8 cellular contexts compared by ENCODE assay signal in genomic region chr7:22855049-22855392, GRCh38. TPM values are rescaled to one million over a fixed set of nuclear protein-coding genes. Genes with fewer than 3 reads are reported as not detected.
A peak's percentile ranks its signal among the peaks of the same experiment; 100 is the strongest.
DNase-seq lines count a peak whose midpoint lies in the region; ATAC-seq and TF ChIP-seq lines count a peak whose summit lies in the region.

No MANE protein-coding gene starts in this region.

- CTCF ChIA-PET in activated CD4-positive, alpha-beta memory T cell treated with anti-CD3 and anti-CD28 coated beads, Interleukin-2, amount 10 ng/mL, durations not matched to agents 7 days and 5 days (lab: Charles Lee) = interaction anchor here (0.7 to 2.8 kb wide), 8 partner anchors 12 to 252 kb away, joined by 3 to 21 read pairs (median 3); no protein-coding TSS in a partner anchor

- H3K4me1 Mint-ChIP-seq in activated CD4-positive, alpha-beta memory T cell treated with anti-CD3 and anti-CD28 coated beads, Interleukin-2, amount 10 ng/mL, durations not matched to agents 7 days and 5 days = peaks cover 43% of the 10 kb centered on the region

- H3K36me3 ChIP-seq in kidney epithelial cell (ENCODE audit: control insufficient read depth, insufficient read depth, low read length) (no peaks in the 10 kb centered on the region), urinary bladder (ENCODE audit: insufficient read depth) (no peaks in the 10 kb centered on the region)

- no peak for DNase-seq in activated CD4-positive, alpha-beta memory T cell treated with anti-CD3 and anti-CD28 coated beads, Interleukin-2, amount 10 ng/mL, durations not matched to agents 7 days and 5 days
- DNase-seq in kidney epithelial cell (ENCODE audit: low read depth) = no peak
- no peak for DNase-seq in NCI-H524 (lab: John Stamatoyannopoulos, UW)

- H3K4me3 Mint-ChIP-seq in activated CD4-positive, alpha-beta memory T cell treated with anti-CD3 and anti-CD28 coated beads, Interleukin-2, amount 10 ng/mL, durations not matched to agents 7 days and 5 days = peak overlapping the region; percentile 92

- peak overlapping the region; percentile 86 for H3K27ac Mint-ChIP-seq in activated CD4-positive, alpha-beta memory T cell treated with anti-CD3 and anti-CD28 coated beads, Interleukin-2, amount 10 ng/mL, durations not matched to agents 7 days and 5 days

- peaks cover 3% of the 10 kb centered on the region for H3K27me3 Mint-ChIP-seq in activated CD4-positive, alpha-beta memory T cell treated with anti-CD3 and anti-CD28 coated beads, Interleukin-2, amount 10 ng/mL, durations not matched to agents 7 days and 5 days

- TF ChIP-seq CTCF in 22Rv1 (IDR thresholded peaks at IDR 0.05) = no peak
- no peak for TF ChIP-seq CTCF in kidney epithelial cell (IDR thresholded peaks at IDR 0.05; ENCODE audit: insufficient read depth, low read length, poor library complexity, severe bottlenecking)

- WGBS in urinary bladder = 48% methylated on average over 9 of the region's 9 CpGs

- no peaks in the 10 kb centered on the region for H3K9me3 Mint-ChIP-seq in activated CD4-positive, alpha-beta memory T cell treated with anti-CD3 and anti-CD28 coated beads, Interleukin-2, amount 10 ng/mL, durations not matched to agents 7 days and 5 days

- peaks cover 35% of the 10 kb centered on the region for H3K36me3 Mint-ChIP-seq in activated CD4-positive, alpha-beta memory T cell treated with anti-CD3 and anti-CD28 coated beads, Interleukin-2, amount 10 ng/mL, durations not matched to agents 7 days and 5 days (ENCODE audit: low read depth)

- H3K27ac ChIP-seq in 22Rv1 (peak overlapping the region; percentile 76), urinary bladder (ENCODE audit: low read depth) (peak overlapping the region; percentile 87)

- no peaks in the 10 kb centered on the region for H3K4me1 ChIP-seq in urinary bladder (ENCODE audit: insufficient read depth)

- H3K4me3 ChIP-seq in kidney epithelial cell (ENCODE audit: low read depth, low read length) = peak overlapping the region; percentile 62
- peak overlapping the region; percentile 58 for H3K4me3 ChIP-seq in urinary bladder (ENCODE audit: low read depth, low read length)

- POLR2A ChIA-PET in activated CD4-positive, alpha-beta memory T cell treated with anti-CD3 and anti-CD28 coated beads, Interleukin-2, amount 10 ng/mL, durations not matched to agents 7 days and 5 days (lab: Charles Lee) = interaction anchor here (0.9 to 2.4 kb wide), 4 partner anchors 12 to 162 kb away, joined by 3 to 8 read pairs (median 4); no protein-coding TSS in a partner anchor

- no peaks in the 10 kb centered on the region for H3K27me3 ChIP-seq in kidney epithelial cell (ENCODE audit: control insufficient read depth, insufficient read depth, low read length)

- peak; percentile 13 for ATAC-seq in GM21515 (IDR thresholded peaks at IDR 0.05; ENCODE audit: unreplicated experiment)
- no peak for ATAC-seq in HG03342 (IDR thresholded peaks at IDR 0.05; ENCODE audit: unreplicated experiment)
- no peak for ATAC-seq in HG03097 (IDR thresholded peaks at IDR 0.05; ENCODE audit: low FRiP score, unreplicated experiment)

RNA-seq across cellular contexts. Expression of gene TOMM7, which starts 32.4 kb away (rescaled TPM):
- total RNA-seq in activated CD4-positive, alpha-beta memory T cell treated with anti-CD3 and anti-CD28 coated beads, Interleukin-2, amount 10 ng/mL, durations not matched to agents 7 days and 5 days = 100 to 1,000 TPM; 279 to 280 TPM
- total RNA-seq in kidney epithelial cell = 85.4 and 90.5 TPM in 2 replicates
- 143 TPM for total RNA-seq in urinary bladder
- 634 TPM for polyA plus RNA-seq in urinary bladder
